Comparison of ENCODE assay signal across 20 cellular contexts in the genomic region with DNA sequence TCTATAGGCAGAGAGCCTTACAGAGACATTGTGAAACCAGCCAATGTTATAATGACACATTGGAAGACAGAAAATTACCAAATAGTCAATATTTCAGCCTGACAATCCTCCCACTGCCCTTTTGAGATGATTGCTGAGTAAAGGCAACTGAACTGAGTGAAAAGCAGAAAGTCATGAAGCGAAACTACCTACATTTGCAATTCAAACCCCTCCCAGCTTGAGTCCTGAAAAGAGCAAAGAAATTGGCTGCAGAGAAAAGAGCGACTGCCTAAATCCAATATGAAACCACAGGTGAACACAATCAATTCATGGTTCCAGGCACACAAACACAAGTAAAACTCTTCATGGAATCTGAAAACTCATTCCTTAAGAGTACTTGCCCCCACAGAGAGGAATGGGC.
"Had no signal": no experiment of that assay in that cellular context is flagged by ENCODE, and none has a peak within 500 bp of the region (broad histone marks: within the 10 kb centered on the region; RNA-seq: fewer than 3 reads in every experiment).

No MANE protein-coding gene starts in this region.

- H3K27ac ChIP-seq: cardiac muscle cell, left lung, spleen, testis, upper lobe of left lung had no signal

- H3K9me3 ChIP-seq: left lung, testis, upper lobe of left lung had no signal

- H3K4me3 ChIP-seq: cardiac muscle cell, left lung, spleen, testis, upper lobe of left lung had no signal

- H3K27me3 ChIP-seq: cardiac muscle cell, left lung, spleen, testis, upper lobe of left lung had no signal

- H3K36me3 ChIP-seq: cardiac muscle cell, left lung, spleen, upper lobe of left lung had no signal

- H3K4me1 ChIP-seq: left lung, spleen, testis, upper lobe of left lung had no signal

- DNase-seq: activated CD4-positive, alpha-beta T cell treated with anti-CD3 and anti-CD28 coated beads, Interleukin-2, amount 10 ng/mL, durations not matched to agents 7 days and 5 days; activated CD8-positive, alpha-beta T cell treated with anti-CD3 and anti-CD28 coated beads, Interleukin-2, amount 10 ng/mL, durations not matched to agents 7 days and 5 days; activated naive CD4-positive, alpha-beta T cell treated with Interleukin-2 at 50 U/mL for 16 hours; activated naive CD8-positive, alpha-beta T cell treated with anti-CD3 and anti-CD28 coated beads, Interleukin-2, amount 10 ng/mL, durations not matched to agents 7 days and 5 days; activated T-cell treated with anti-CD3 and anti-CD28 coated beads, Interleukin-2, amount 50 U/mL, for 24 hours; amygdala; dermis blood vessel endothelial cell; effector memory CD8-positive, alpha-beta T cell; left lung; midbrain; nephron progenitor cell; retina; spleen; stimulated activated CD4-positive, alpha-beta T cell treated with anti-CD3 and anti-CD28 coated beads, Interleukin-4, amount 100 ng/mL, for 4 hours; T1000; testis; upper lobe of left lung had no signal

- ATAC-seq: activated CD4-positive, CD25-positive, alpha-beta regulatory T cell treated with anti-CD3 and anti-CD28 coated beads, Interleukin-2, amount 50 U/mL, for 24 hours; activated CD8-positive, alpha-beta T cell treated with anti-CD3 and anti-CD28 coated beads, Interleukin-2, amount 10 ng/mL, durations not matched to agents 7 days and 5 days; effector memory CD8-positive, alpha-beta T cell; left lung; stimulated activated memory B cell treated with anti-CD40 and anti-IgM and Interleukin-4, amounts not matched to agents 10 μg/mL and 1 μg/mL and 100 μg/mL, for 72 hours had no signal
